Comparison of ENCODE assay signal across 11 cellular contexts in the genomic region with DNA sequence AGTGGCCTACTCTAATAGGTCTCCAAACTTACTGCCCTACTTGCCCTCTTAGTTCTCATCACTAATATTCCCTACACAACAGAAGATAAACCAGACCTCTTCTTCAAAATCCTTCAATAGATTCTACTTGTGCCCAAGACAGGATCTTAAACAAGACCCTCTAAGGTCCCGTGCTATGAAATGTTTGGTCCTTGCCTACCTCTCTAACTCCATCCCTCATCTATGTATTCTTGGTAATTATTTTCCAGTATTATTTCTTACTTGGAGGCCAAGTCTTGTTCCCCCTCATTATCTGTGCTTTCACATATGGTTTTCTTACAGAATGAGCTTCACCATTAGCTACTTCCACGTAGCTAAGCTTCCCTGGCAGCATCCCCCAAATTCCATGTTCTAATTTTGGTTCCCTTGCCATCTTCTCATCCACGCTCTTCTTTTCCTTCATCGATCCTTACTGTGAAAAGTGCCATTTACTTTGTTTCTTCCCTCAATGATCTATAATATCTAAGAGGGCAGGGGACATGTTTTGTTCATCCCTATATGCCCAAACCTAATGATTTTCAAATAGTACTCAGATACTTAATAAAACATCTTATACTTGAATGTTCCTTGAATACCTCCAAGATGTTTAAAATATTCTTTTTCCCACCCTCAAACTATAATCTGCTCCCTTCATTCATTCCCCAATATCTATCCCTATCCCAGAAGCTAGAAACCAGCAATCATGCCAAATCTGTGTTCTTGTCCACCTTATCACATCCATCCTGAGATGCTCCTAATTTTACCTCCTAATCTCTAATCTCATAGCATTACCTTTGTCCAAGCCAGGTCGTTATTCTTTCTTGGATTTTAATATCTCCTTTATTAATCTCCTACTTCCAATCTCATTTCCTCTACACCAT. TPM values are rescaled to one million over a fixed set of nuclear protein-coding genes. Genes with fewer than 3 reads are reported as not detected.
DNase-seq lines count a peak whose midpoint lies in the region; ATAC-seq and TF ChIP-seq lines count a peak whose summit lies in the region.
"Had no signal": no experiment of that assay in that cellular context is flagged by ENCODE, and none has a peak within 500 bp of the region (broad histone marks: within the 10 kb centered on the region; RNA-seq: fewer than 3 reads in every experiment).

No MANE protein-coding gene starts in this region.

- H3K4me1 Mint-ChIP-seq in activated naive CD4-positive, alpha-beta T cell treated with anti-CD3 and anti-CD28 coated beads, Interleukin-2, amount 50 U/mL, for 24 hours: peaks cover 83% of the 10 kb centered on the region
- H3K4me1 Mint-ChIP-seq in activated B cell treated with CpG ODN at 0.5 μM for 24 hours (peaks cover 80% of the 10 kb centered on the region), glutamatergic neuron (ENCODE audit: low read depth, unreplicated experiment) (peaks cover 39% of the 10 kb centered on the region)

- intact Hi-C loops in activated B cell treated with CpG ODN at 0.5 μM for 24 hours (cut with micrococcal nuclease): no loop called here

- no peaks in the 10 kb centered on the region for H3K9me3 Mint-ChIP-seq in activated naive CD4-positive, alpha-beta T cell treated with anti-CD3 and anti-CD28 coated beads, Interleukin-2, amount 50 U/mL, for 24 hours
- H3K9me3 Mint-ChIP-seq in activated B cell treated with CpG ODN at 0.5 μM for 24 hours: no peaks in the 10 kb centered on the region
- no peaks in the 10 kb centered on the region for H3K9me3 Mint-ChIP-seq in glutamatergic neuron (ENCODE audit: unreplicated experiment)

- no peak for DNase-seq in activated naive CD4-positive, alpha-beta T cell treated with anti-CD3 and anti-CD28 coated beads, Interleukin-2, amount 50 U/mL, for 16 hours
- DNase-seq in activated B cell treated with CpG ODN at 0.5 μM for 24 hours (no peak), glutamatergic neuron (no peak), superior temporal gyrus (ENCODE audit: extremely low spot score) (peak; percentile 5), DMS153 (lab: John Stamatoyannopoulos, UW) (no peak)
- DNase-seq: activated effector memory CD4-positive, alpha-beta T cell treated with anti-CD3 and anti-CD28 coated beads, Interleukin-2, amount 50 U/mL, for 16 hours; MG63 had no signal

- CTCF ChIA-PET in activated B cell treated with CpG ODN at 0.5 μM for 24 hours (lab: Charles Lee): no interaction called here

- peak overlapping the region; percentile 80 for H3K4me3 Mint-ChIP-seq in activated naive CD4-positive, alpha-beta T cell treated with anti-CD3 and anti-CD28 coated beads, Interleukin-2, amount 50 U/mL, for 24 hours
- H3K4me3 Mint-ChIP-seq in activated B cell treated with CpG ODN at 0.5 μM for 24 hours (no peak overlapping the region), glutamatergic neuron (ENCODE audit: unreplicated experiment) (peak overlapping the region; percentile 50)

- H3K27ac Mint-ChIP-seq in activated naive CD4-positive, alpha-beta T cell treated with anti-CD3 and anti-CD28 coated beads, Interleukin-2, amount 50 U/mL, for 24 hours: peak overlapping the region; percentile 87
- H3K27ac Mint-ChIP-seq in activated B cell treated with CpG ODN at 0.5 μM for 24 hours (peak overlapping the region; percentile 5), glutamatergic neuron (ENCODE audit: unreplicated experiment) (peak overlapping the region; percentile 15)

- POLR2A ChIA-PET in activated B cell treated with CpG ODN at 0.5 μM for 24 hours (lab: Charles Lee): interaction anchor here (0.7 to 1.0 kb wide), 3 partner anchors 11 to 565 kb away, joined by 3 to 7 read pairs (median 3); no protein-coding TSS in a partner anchor

- peaks cover 52% of the 10 kb centered on the region for H3K36me3 Mint-ChIP-seq in activated naive CD4-positive, alpha-beta T cell treated with anti-CD3 and anti-CD28 coated beads, Interleukin-2, amount 50 U/mL, for 24 hours
- peaks cover 85% of the 10 kb centered on the region for H3K36me3 Mint-ChIP-seq in activated B cell treated with CpG ODN at 0.5 μM for 24 hours (ENCODE audit: low read depth)
- peaks cover 4% of the 10 kb centered on the region for H3K36me3 Mint-ChIP-seq in glutamatergic neuron (ENCODE audit: unreplicated experiment)

- ATAC-seq in activated B cell treated with CpG ODN at 0.5 μM for 24 hours (ENCODE audit: low read depth): no peak
- no peak for ATAC-seq in activated CD4-positive, CD25-positive, alpha-beta regulatory T cell treated with anti-CD3 and anti-CD28 coated beads, Interleukin-2, amount 50 U/mL, for 24 hours
- no peak for ATAC-seq in HG03175 (IDR thresholded peaks at IDR 0.05; ENCODE audit: unreplicated experiment)

- H3K27me3 Mint-ChIP-seq in activated naive CD4-positive, alpha-beta T cell treated with anti-CD3 and anti-CD28 coated beads, Interleukin-2, amount 50 U/mL, for 24 hours: no peaks in the 10 kb centered on the region
- H3K27me3 Mint-ChIP-seq in activated B cell treated with CpG ODN at 0.5 μM for 24 hours (no peaks in the 10 kb centered on the region), glutamatergic neuron (ENCODE audit: unreplicated experiment) (no peaks in the 10 kb centered on the region)

- no peak for TF ChIP-seq CTCF in activated B cell treated with CpG ODN at 0.5 μM for 24 hours (IDR thresholded peaks at IDR 0.05)
- TF ChIP-seq CTCF in glutamatergic neuron (IDR thresholded peaks at IDR 0.05; ENCODE audit: partially characterized antibody, unreplicated experiment): no peak

RNA-seq across cellular contexts. Expression of a gene that starts 10.1 kb away (rescaled TPM):
- total RNA-seq in activated B cell treated with CpG ODN at 0.5 μM for 24 hours (653 and 683 TPM in 2 replicates), glutamatergic neuron (ENCODE audit: unreplicated experiment) (514 TPM)

RNA-seq across cellular contexts. Expression of a gene that starts 20.7 kb away (rescaled TPM):
- total RNA-seq in activated B cell treated with CpG ODN at 0.5 μM for 24 hours (not detected in 2 replicates), glutamatergic neuron (ENCODE audit: unreplicated experiment) (not detected)
- total RNA-seq: myocyte had no signal

Comparison
In these comparisons a context has a peak if more than half of its experiments do, and no peak if none do; other contexts are left out.
1. H3K27ac Mint-ChIP-seq: peak in every context shown above with its lines; median percentile 87 in activated naive CD4-positive, alpha-beta T cell treated with anti-CD3 and anti-CD28 coated beads, Interleukin-2, amount 50 U/mL, for 24 hours; 15 in glutamatergic neuron; 5 in activated B cell treated with CpG ODN at 0.5 μM for 24 hours.